Comparison of ENCODE assay signal across 8 cellular contexts in genomic region chr11:86608251-86608799, GRCh38.
DNase-seq lines count a peak whose midpoint lies in the region; ATAC-seq and TF ChIP-seq lines count a peak whose summit lies in the region.

No MANE protein-coding gene starts in this region.

- peak; percentile 53 to 55 for ATAC-seq in activated CD4-positive, CD25-positive, alpha-beta regulatory T cell treated with anti-CD3 and anti-CD28 coated beads, Interleukin-2, amount 50 U/mL, for 24 hours
- peak; percentile 92 for ATAC-seq in GM21619 (IDR thresholded peaks at IDR 0.05; ENCODE audit: unreplicated experiment)
- ATAC-seq in left colon, result peak; percentile 89

- no peak overlapping the region for H3K4me3 ChIP-seq in mammary epithelial cell (replicated peaks in 1 of 3; ENCODE audit: insufficient read depth in 1 of 3, low read depth in 2 of 3, low read length in 3 of 3)

- TF ChIP-seq CTCF in mammary epithelial cell (conservative IDR thresholded peaks at IDR 0.05 in 1 of 2, IDR thresholded peaks at IDR 0.05 in 1 of 2; ENCODE audit: extremely low read depth in 1 of 2, insufficient read depth in 1 of 2, low read depth in 1 of 2, low read length in 2 of 2), result peak; percentile 89 to 91

- H4K20me1 ChIP-seq in mammary epithelial cell (ENCODE audit: insufficient read depth, low read length), result no peaks in the 10 kb centered on the region

- peaks cover 22% of the 10 kb centered on the region for H3K4me1 ChIP-seq in mammary epithelial cell (ENCODE audit: insufficient read depth, low read length)

- H3K79me2 ChIP-seq in mammary epithelial cell (ENCODE audit: insufficient read depth, low read length), result no peaks in the 10 kb centered on the region

- H3K9ac ChIP-seq in mammary epithelial cell (ENCODE audit: insufficient read depth, low read length), result no peak overlapping the region

- DNase-seq in activated CD4-positive, CD25-positive, alpha-beta regulatory T cell treated with anti-CD3 and anti-CD28 coated beads, Interleukin-2, amount 50 U/mL, for 72 hours, result no peak
- DNase-seq in HT1080 (ENCODE audit: low read depth) (peak; percentile 78), RPMI8226 (peak; percentile 62), mammary epithelial cell (peak; percentile 72), left colon (peak in 1 of 2 donors; percentile 62)
- peak in 2 of 3 donors; percentile 16 to 31 for DNase-seq in stimulated activated CD4-positive, alpha-beta T cell treated with anti-CD3 and anti-CD28 coated beads, TNF-alpha, amount 100 ng/mL, for 48 hours (ENCODE audit: low read depth in 3 of 3)

- WGBS in mammary epithelial cell (ENCODE audit: low coverage, missing lambda C conversion rate), result 24% methylated on average over 7 of the region's 7 CpGs

- dilution Hi-C loops in mammary epithelial cell (cut with HindIII; ENCODE audit: low sequenced_read_pairs), result no loop called here

- no TSS peak for BruUV-seq in mammary epithelial cell (replicated peaks; lab: Mats Ljungman, UMichigan)

- peaks cover 3% of the 10 kb centered on the region for H3K9me3 ChIP-seq in mammary epithelial cell (replicated peaks; ENCODE audit: insufficient read depth, low read length)

- CTCF ChIA-PET in mammary epithelial cell (lab: Charles Lee; ENCODE audit: low non-redundant PET), result interaction anchor here (0.6 to 1.4 kb wide), 5 partner anchors 19 to 209 kb away, joined by 3 to 6 read pairs (median 4); no protein-coding TSS in a partner anchor

- in situ Hi-C loops in mammary epithelial cell (cut with MboI; ENCODE audit: low sequenced_read_pairs in 2 of 2), result loop anchor here (10.0 to 25.0 kb wide), 2 partner anchors 146 to 206 kb away; no protein-coding TSS in a partner anchor

- intact Hi-C loops in mammary epithelial cell (cut with micrococcal nuclease) (loop anchor here (1.0 to 5.0 kb wide), 6 partner anchors 86 to 311 kb away; no protein-coding TSS in a partner anchor), left colon (cut with DNase I, micrococcal nuclease) (loop anchor here in 1 of 2 donors (5.0 kb wide), 1 partner anchor 151 kb away; no protein-coding TSS in a partner anchor)

- H3K4me2 ChIP-seq in mammary epithelial cell (ENCODE audit: insufficient read depth, low read depth, low read length), result peak overlapping the region; percentile 57

- peak overlapping the region; percentile 2 for H2AFZ ChIP-seq in mammary epithelial cell (ENCODE audit: low read depth, low read length)

- no peaks in the 10 kb centered on the region for H3K36me3 ChIP-seq in mammary epithelial cell (ENCODE audit: insufficient read depth, low read length)

- H3K27ac ChIP-seq in mammary epithelial cell (ENCODE audit: insufficient read depth, low read depth, low read length), result no peak overlapping the region

- no peaks in the 10 kb centered on the region for H3K27me3 ChIP-seq in mammary epithelial cell (ENCODE audit: insufficient read depth, low read length)
